In the genomic region with DNA sequence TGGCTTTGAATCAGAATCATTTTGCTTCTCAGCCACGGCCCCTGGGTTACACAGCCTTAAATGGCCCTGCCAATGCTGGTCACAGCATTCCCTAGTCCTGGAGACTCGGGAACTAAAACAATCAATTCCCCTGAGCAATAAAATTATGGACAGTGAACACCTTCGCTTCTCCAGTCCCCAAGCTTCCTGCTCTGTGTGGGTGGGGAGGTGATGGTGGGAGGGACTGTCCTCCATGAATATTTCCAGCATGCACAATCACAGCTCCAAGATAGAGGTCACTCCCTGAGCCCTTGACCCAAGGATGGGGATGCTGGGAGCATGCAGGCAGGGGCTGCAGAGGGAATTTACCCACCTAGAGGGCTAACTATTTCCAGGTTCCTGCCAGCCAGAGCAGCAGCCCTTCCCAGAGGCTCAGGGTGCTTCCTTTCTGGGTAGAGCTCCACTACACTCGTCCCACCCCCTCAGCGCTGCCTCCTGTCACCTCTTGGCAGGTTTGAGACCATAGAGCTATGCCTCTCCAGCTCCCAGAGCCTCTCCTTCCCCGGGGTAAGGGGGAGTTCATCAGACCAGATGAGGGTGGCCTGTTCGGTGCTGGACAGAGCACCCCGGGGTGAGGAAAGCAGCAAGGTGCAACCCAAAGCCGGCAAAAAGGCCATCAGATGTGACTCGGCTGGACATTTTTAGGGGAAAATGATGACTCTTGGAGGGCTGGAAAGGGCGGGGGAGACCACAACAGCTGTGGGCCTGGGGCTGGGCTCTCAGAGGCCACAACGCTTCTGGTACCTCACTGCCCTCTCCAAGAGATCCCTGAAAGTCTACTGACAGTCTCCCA, we compare ENCODE assay signal across 27 cellular contexts. TPM values are rescaled to one million over a fixed set of nuclear protein-coding genes. Genes with fewer than 3 reads are reported as not detected.
A peak's percentile ranks its signal among the peaks of the same experiment; 100 is the strongest.
DNase-seq lines count a peak whose midpoint lies in the region; ATAC-seq and TF ChIP-seq lines count a peak whose summit lies in the region.
"Had no signal": no experiment of that assay in that cellular context is flagged by ENCODE, and none has a peak within 500 bp of the region (broad histone marks: within the 10 kb centered on the region; RNA-seq: fewer than 3 reads in every experiment).

No MANE protein-coding gene starts in this region.

- intact Hi-C loops in mucosa of descending colon (cut with DNase I, micrococcal nuclease): no loop called here

- no peaks in the 10 kb centered on the region for H3K36me3 Mint-ChIP-seq in type B pancreatic cell
- H3K36me3 Mint-ChIP-seq: activated CD8-positive, alpha-beta memory T cell treated with anti-CD3 and anti-CD28 coated beads, Interleukin-2, amount 10 ng/mL, durations not matched to agents 7 days and 5 days; activated naive CD4-positive, alpha-beta T cell treated with anti-CD3 and anti-CD28 coated beads, Interleukin-2, amount 10 ng/mL, durations not matched to agents 7 days and 5 days had no signal

- H3K9me3 ChIP-seq in WERI-Rb-1 (ENCODE audit: severe bottlenecking) (no peaks in the 10 kb centered on the region), mucosa of descending colon (no peaks in the 10 kb centered on the region)
- H3K9me3 ChIP-seq: BE2C, uterus had no signal

- peak overlapping the region; percentile 26 for H3K27ac Mint-ChIP-seq in type B pancreatic cell
- H3K27ac Mint-ChIP-seq: activated CD8-positive, alpha-beta memory T cell treated with anti-CD3 and anti-CD28 coated beads, Interleukin-2, amount 10 ng/mL, durations not matched to agents 7 days and 5 days; activated naive CD4-positive, alpha-beta T cell treated with anti-CD3 and anti-CD28 coated beads, Interleukin-2, amount 10 ng/mL, durations not matched to agents 7 days and 5 days; T-helper 2 cell treated with Interferon-gamma antibody and Interleukin-4, amounts not matched to agents 5 μg/mL and 100 μg/mL, for 36 hours had no signal

- H3K27me3 Mint-ChIP-seq in type B pancreatic cell: peaks cover 27% of the 10 kb centered on the region

- peak; percentile 53 for ATAC-seq in mucosa of descending colon
- ATAC-seq: activated CD8-positive, alpha-beta memory T cell treated with anti-CD3 and anti-CD28 coated beads, Interleukin-2, amount 10 ng/mL, durations not matched to agents 7 days and 5 days had no signal

- no peaks in the 10 kb centered on the region for H3K9me3 Mint-ChIP-seq in type B pancreatic cell
- H3K9me3 Mint-ChIP-seq: activated naive CD4-positive, alpha-beta T cell treated with anti-CD3 and anti-CD28 coated beads, Interleukin-2, amount 10 ng/mL, durations not matched to agents 7 days and 5 days; T-helper 2 cell treated with Interferon-gamma antibody and Interleukin-4, amounts not matched to agents 5 μg/mL and 100 μg/mL, for 36 hours had no signal

- TF ChIP-seq CTCF in WERI-Rb-1 (IDR thresholded peaks at IDR 0.05; ENCODE audit: low read depth, low read length): no peak
- TF ChIP-seq CTCF in mucosa of descending colon (IDR thresholded peaks at IDR 0.05): no peak
- no peak for TF ChIP-seq CTCF in type B pancreatic cell (conservative IDR thresholded peaks at IDR 0.05)

- DNase-seq in NCI-H82 (lab: John Stamatoyannopoulos, UW): peak; percentile 68
- no peak for DNase-seq in NCI-H82 treated with DMSO at 0.1 percent for 48 hours (lab: John Stamatoyannopoulos, UW; ENCODE audit: unreplicated experiment)
- DNase-seq in WERI-Rb-1: peak; percentile 53
- DNase-seq in mucosa of descending colon: no peak
- no peak for DNase-seq in type B pancreatic cell (ENCODE audit: extremely low spot score, unreplicated experiment)
- DNase-seq in H4 (ENCODE audit: low spot score): no peak
- no peak for DNase-seq in amniotic stem cell (lab: John Stamatoyannopoulos, UW)
- DNase-seq in NCI-H524 treated with DMSO at 0.1 percent for 48 hours (lab: John Stamatoyannopoulos, UW): no peak
- DNase-seq: activated CD4-positive, alpha-beta T cell treated with anti-CD3 and anti-CD28 coated beads, Interleukin-2, amount 50 U/mL, for 1 hour; activated CD8-positive, alpha-beta memory T cell treated with anti-CD3 and anti-CD28 coated beads, Interleukin-2, amount 10 ng/mL, durations not matched to agents 7 days and 5 days; activated naive CD4-positive, alpha-beta T cell treated with anti-CD3 and anti-CD28 coated beads, Interleukin-2, amount 10 ng/mL, durations not matched to agents 7 days and 5 days; anterior cingulate cortex; BE2C; cerebellar nuclear complex; GF-D8; Karpas-422; kidney glomerular epithelial cell; mammary epithelial cell; NCI-H2081 treated with DMSO at 0.1 percent for 48 hours; RPMI8226; stimulated activated CD4-positive, alpha-beta T cell treated with anti-CD3 and anti-CD28 coated beads, Interleukin-12 subunit alpha, Interleukin-12 subunit beta, amount 100 ng/mL, for 4 hours; stimulated activated CD4-positive, alpha-beta T cell treated with anti-CD3 and anti-CD28 coated beads, Interleukin-4, amount 100 ng/mL, for 24 hours; stimulated activated naive CD4-positive, alpha-beta T cell; uterus had no signal

- H3K4me1 ChIP-seq in mucosa of descending colon (ENCODE audit: low read depth): no peaks in the 10 kb centered on the region

- H3K4me3 Mint-ChIP-seq in type B pancreatic cell: peak overlapping the region; percentile 39
- H3K4me3 Mint-ChIP-seq: activated CD8-positive, alpha-beta memory T cell treated with anti-CD3 and anti-CD28 coated beads, Interleukin-2, amount 10 ng/mL, durations not matched to agents 7 days and 5 days; activated naive CD4-positive, alpha-beta T cell treated with anti-CD3 and anti-CD28 coated beads, Interleukin-2, amount 10 ng/mL, durations not matched to agents 7 days and 5 days; T-helper 2 cell treated with Interferon-gamma antibody and Interleukin-4, amounts not matched to agents 5 μg/mL and 100 μg/mL, for 36 hours had no signal

- no peaks in the 10 kb centered on the region for H3K27me3 ChIP-seq in WERI-Rb-1 (ENCODE audit: insufficient read depth, low read depth, severe bottlenecking)
- H3K27me3 ChIP-seq: BE2C, uterus had no signal

- H3K4me3 ChIP-seq in WERI-Rb-1 (ENCODE audit: low read depth, low read length): no peak overlapping the region
- H3K4me3 ChIP-seq in mucosa of descending colon: no peak overlapping the region
- H3K4me3 ChIP-seq: uterus had no signal

- H3K36me3 ChIP-seq in WERI-Rb-1: no peaks in the 10 kb centered on the region; the same call in 1 of the 2 replicates
- H3K36me3 ChIP-seq in mucosa of descending colon (ENCODE audit: low read depth): no peaks in the 10 kb centered on the region
- H3K36me3 ChIP-seq: uterus had no signal

- peaks cover 69% of the 10 kb centered on the region for H3K4me1 Mint-ChIP-seq in type B pancreatic cell (ENCODE audit: unreplicated experiment)
- H3K4me1 Mint-ChIP-seq: activated CD8-positive, alpha-beta memory T cell treated with anti-CD3 and anti-CD28 coated beads, Interleukin-2, amount 10 ng/mL, durations not matched to agents 7 days and 5 days; activated naive CD4-positive, alpha-beta T cell treated with anti-CD3 and anti-CD28 coated beads, Interleukin-2, amount 10 ng/mL, durations not matched to agents 7 days and 5 days had no signal

- H3K27ac ChIP-seq in WERI-Rb-1: peak overlapping the region; percentile 72
- H3K27ac ChIP-seq: VCaP had no signal

RNA-seq across cellular contexts. Expression of a gene that starts 14.5 kb away (rescaled TPM):
- under 1 TPM in 1 of 3 donors, not detected in 2; 0.22 TPM for total RNA-seq in mucosa of descending colon
- 2.2 and 5.0 TPM in 2 replicates for total RNA-seq in type B pancreatic cell (ENCODE audit: low replicate concordance)
- total RNA-seq in H4 (2014; rRNA removed; shearing (Covaris generic)): 2.0 and 2.8 TPM in 2 replicates
- total RNA-seq: activated CD8-positive, alpha-beta memory T cell treated with anti-CD3 and anti-CD28 coated beads, Interleukin-2, amount 10 ng/mL, durations not matched to agents 7 days and 5 days; mammary epithelial cell; osteoblast had no signal

RNA-seq across cellular contexts. Expression of a gene that starts 19.0 kb away (rescaled TPM):
- under 1 TPM in 1 of 3 donors, not detected in 2; 0.35 TPM for total RNA-seq in mucosa of descending colon
- 19.2 and 158 TPM in 2 replicates for total RNA-seq in type B pancreatic cell (ENCODE audit: low replicate concordance)
- 12.9 and 16.8 TPM in 2 replicates for total RNA-seq in H4 (2014; rRNA removed; shearing (Covaris generic))

RNA-seq across cellular contexts. Expression of a gene that starts 48.1 kb away (rescaled TPM):
- 10 to 100 TPM in 1 of 3 donors, 1 to 10 TPM in 2; 4.9 to 29.9 (median 7.4) TPM for total RNA-seq in mucosa of descending colon
- 0.24 and 41.6 TPM in 2 replicates for total RNA-seq in type B pancreatic cell (ENCODE audit: low replicate concordance)
- 0.06 TPM in 1 of 2 replicates, not detected in the other for total RNA-seq in H4 (2014; rRNA removed; shearing (Covaris generic))
- total RNA-seq: activated CD8-positive, alpha-beta memory T cell treated with anti-CD3 and anti-CD28 coated beads, Interleukin-2, amount 10 ng/mL, durations not matched to agents 7 days and 5 days had no signal

Comparison
In these comparisons a context has a peak if more than half of its experiments do, and no peak if none do; other contexts are left out.
1. DNase-seq: peak in NCI-H82 (single experiment) and WERI-Rb-1 (single experiment); none in NCI-H82 treated with DMSO at 0.1 percent for 48 hours (single experiment), mucosa of descending colon (0 of 3), type B pancreatic cell (single experiment), H4 (single experiment), amniotic stem cell (single experiment) and NCI-H524 treated with DMSO at 0.1 percent for 48 hours (single experiment).
2. RNA of a gene that starts 19.0 kb away (total RNA-seq): 19.2 to 158 TPM in type B pancreatic cell and 12.9 to 16.8 TPM in H4; 0.35 TPM in mucosa of descending colon; every median in the first group is over 10 times any median in the second.